ENCODE assay signal across 20 cellular contexts in the genomic region with DNA sequence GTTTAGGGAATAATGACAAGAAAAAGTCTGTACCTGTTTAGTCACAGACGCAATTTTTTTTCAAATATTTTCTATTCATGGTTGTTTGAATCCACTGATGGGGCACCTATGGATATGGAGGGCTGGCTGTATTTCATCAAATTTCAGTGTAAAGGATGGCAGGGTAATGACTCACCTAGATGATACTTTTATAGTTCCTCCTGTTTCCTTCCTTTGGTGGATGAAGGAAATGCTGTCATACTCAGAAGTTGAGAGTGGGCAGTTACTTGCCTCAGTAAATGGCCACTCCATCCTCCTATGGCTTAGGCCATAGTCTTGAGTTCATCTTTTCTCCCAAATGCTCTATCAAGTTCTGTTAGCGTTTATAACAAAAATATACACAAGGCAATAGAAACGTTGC. TPM values are rescaled to one million over a fixed set of nuclear protein-coding genes. Genes with fewer than 3 reads are reported as not detected.
DNase-seq lines count a peak whose midpoint lies in the region; ATAC-seq, FAIRE-seq and TF ChIP-seq lines count a peak whose summit lies in the region.
"Had no signal": no experiment of that assay in that cellular context is flagged by ENCODE, and none has a peak within 500 bp of the region (broad histone marks: within the 10 kb centered on the region; RNA-seq: fewer than 3 reads in every experiment).

No MANE protein-coding gene starts in this region.

- H3K36me3 ChIP-seq in mammary epithelial cell (ENCODE audit: insufficient read depth, low read length) = no peaks in the 10 kb centered on the region
- no peaks in the 10 kb centered on the region for H3K36me3 ChIP-seq in breast epithelium
- H3K36me3 ChIP-seq in bronchial epithelial cell (ENCODE audit: control insufficient read depth, insufficient read depth, low read length) = no peaks in the 10 kb centered on the region
- H3K36me3 ChIP-seq in right lobe of liver = no peaks in the 10 kb centered on the region
- H3K36me3 ChIP-seq: BE2C, HAP-1, Peyer's patch had no signal

- H2AFZ ChIP-seq in mammary epithelial cell (ENCODE audit: low read depth, low read length) = no peak overlapping the region

- no peaks in the 10 kb centered on the region for H3K79me2 ChIP-seq in mammary epithelial cell (ENCODE audit: insufficient read depth, low read length)

- no TSS peak for BruUV-seq in mammary epithelial cell (replicated peaks; lab: Mats Ljungman, UMichigan)

- H3K4me3 ChIP-seq in mammary epithelial cell (replicated peaks in 1 of 3; ENCODE audit: insufficient read depth in 1 of 3, low read depth in 2 of 3, low read length in 3 of 3) = no peak overlapping the region
- H3K4me3 ChIP-seq in breast epithelium = no peak overlapping the region
- H3K4me3 ChIP-seq in bronchial epithelial cell (ENCODE audit: low read depth, low read length) = no peak overlapping the region
- H3K4me3 ChIP-seq in right lobe of liver = no peak overlapping the region
- H3K4me3 ChIP-seq: HAP-1, Peyer's patch had no signal

- in situ Hi-C loops in mammary epithelial cell (cut with MboI; ENCODE audit: low sequenced_read_pairs in 2 of 2) = no loop called here

- FAIRE-seq in bronchial epithelial cell (lab: Jason Lieb, UNC) = no peak

- H4K20me1 ChIP-seq in mammary epithelial cell (ENCODE audit: insufficient read depth, low read length) = no peaks in the 10 kb centered on the region

- CTCF ChIA-PET in mammary epithelial cell (lab: Charles Lee; ENCODE audit: low non-redundant PET) = no interaction called here

- intact Hi-C loops in mammary epithelial cell (cut with micrococcal nuclease) (no loop called here), breast epithelium (cut with DNase I; ENCODE audit: low total_unique reads) (no loop called here), right lobe of liver (cut with DNase I) (no loop called here)

- TF ChIP-seq CTCF in mammary epithelial cell (conservative IDR thresholded peaks at IDR 0.05 in 1 of 2, IDR thresholded peaks at IDR 0.05 in 1 of 2; ENCODE audit: extremely low read depth in 1 of 2, insufficient read depth in 1 of 2, low read depth in 1 of 2, low read length in 2 of 2) (no peak), breast epithelium (IDR thresholded peaks at IDR 0.05) (no peak), bronchial epithelial cell (IDR thresholded peaks at IDR 0.05; ENCODE audit: insufficient read depth, low read length, severe bottlenecking) (no peak), right lobe of liver (IDR thresholded peaks at IDR 0.05) (no peak)

- dilution Hi-C loops in mammary epithelial cell (cut with HindIII; ENCODE audit: low sequenced_read_pairs) = no loop called here

- H3K9ac ChIP-seq in mammary epithelial cell (ENCODE audit: insufficient read depth, low read length) = no peak overlapping the region

- no peak for ATAC-seq in right lobe of liver

- TF ChIP-seq POLR2A in breast epithelium (IDR thresholded peaks at IDR 0.05) (no peak), right lobe of liver (IDR thresholded peaks at IDR 0.05) (no peak)

- peak; percentile 44 for DNase-seq in mammary epithelial cell
- DNase-seq in breast epithelium (ENCODE audit: low spot score in 2 of 2) = no peak
- peak; percentile 11 for DNase-seq in M059J (ENCODE audit: low read depth)
- peak; percentile 63 for DNase-seq in bronchial epithelial cell (ENCODE audit: low read depth)
- no peak for DNase-seq in right lobe of liver
- DNase-seq in central memory CD4-positive, alpha-beta T cell = no peak
- no peak for DNase-seq in GDM1 (lab: John Stamatoyannopoulos, UW)
- no peak for DNase-seq in NCI-H146 treated with DMSO at 0.1 percent for 48 hours (lab: John Stamatoyannopoulos, UW; ENCODE audit: unreplicated experiment)
- DNase-seq: 8988T; BE2C; CD4-positive, CD25-positive, alpha-beta regulatory T cell; COR-L47; NCI-H1436; NCI-H2029; NCI-H2171 treated with DMSO at 0.1 percent for 48 hours; Peyer's patch; SHP77; T-helper 1 cell had no signal

- peaks cover 25% of the 10 kb centered on the region for H3K4me1 ChIP-seq in mammary epithelial cell (ENCODE audit: insufficient read depth, low read length)
- H3K4me1 ChIP-seq in breast epithelium = no peaks in the 10 kb centered on the region
- H3K4me1 ChIP-seq in right lobe of liver = no peaks in the 10 kb centered on the region
- H3K4me1 ChIP-seq: BE2C, Peyer's patch had no signal

- H3K9me3 ChIP-seq in mammary epithelial cell (replicated peaks; ENCODE audit: insufficient read depth, low read length) (no peaks in the 10 kb centered on the region), breast epithelium (no peaks in the 10 kb centered on the region), right lobe of liver (no peaks in the 10 kb centered on the region)
- H3K9me3 ChIP-seq: BE2C, HAP-1, Peyer's patch had no signal

- WGBS in mammary epithelial cell (ENCODE audit: low coverage, missing lambda C conversion rate) = 95% methylated on average over 3 of the region's 3 CpGs
- 89% methylated on average over 3 of the region's 3 CpGs for WGBS in right lobe of liver (ENCODE audit: insufficient coverage, low coverage, low lambda C conversion rate, missing lambda C conversion rate)

- H3K27me3 ChIP-seq in mammary epithelial cell (ENCODE audit: insufficient read depth, low read length) (no peaks in the 10 kb centered on the region), breast epithelium (no peaks in the 10 kb centered on the region), bronchial epithelial cell (ENCODE audit: control insufficient read depth, insufficient read depth, low read length) (no peaks in the 10 kb centered on the region), right lobe of liver (no peaks in the 10 kb centered on the region)
- H3K27me3 ChIP-seq: BE2C, Peyer's patch had no signal

- H3K4me2 ChIP-seq in mammary epithelial cell (ENCODE audit: insufficient read depth, low read depth, low read length) = no peak overlapping the region

- H3K27ac ChIP-seq in mammary epithelial cell (ENCODE audit: insufficient read depth, low read depth, low read length) (no peak overlapping the region), breast epithelium (no peak overlapping the region), right lobe of liver (no peak overlapping the region)
- H3K27ac ChIP-seq: Peyer's patch had no signal

RNA-seq across cellular contexts. Expression of a gene that starts 18.9 kb away (rescaled TPM):
- total RNA-seq in mammary epithelial cell (not detected), breast epithelium (not detected), bronchial epithelial cell (not detected in 2 replicates), right lobe of liver (not detected)
- polyA plus RNA-seq in mammary epithelial cell = 0.09 TPM
- not detected for polyA minus RNA-seq in mammary epithelial cell
- not detected in 2 replicates for total RNA-seq in M059J (2014; rRNA removed; shearing (Covaris generic))
- total RNA-seq: CD4-positive, CD25-positive, alpha-beta regulatory T cell; NCI-H460; Peyer's patch had no signal
- polyA plus RNA-seq: CD4-positive, CD25-positive, alpha-beta regulatory T cell had no signal

Comparison
In these comparisons a context has a peak if more than half of its experiments do, and no peak if none do; other contexts are left out.
1. DNase-seq: peak in mammary epithelial cell (single experiment), M059J (single experiment) and bronchial epithelial cell (single experiment); none in breast epithelium (0 of 2), right lobe of liver (0 of 3), central memory CD4-positive, alpha-beta T cell (single experiment), GDM1 (single experiment) and NCI-H146 treated with DMSO at 0.1 percent for 48 hours (single experiment).